15 cellular contexts compared by ENCODE assay signal in the genomic region with DNA sequence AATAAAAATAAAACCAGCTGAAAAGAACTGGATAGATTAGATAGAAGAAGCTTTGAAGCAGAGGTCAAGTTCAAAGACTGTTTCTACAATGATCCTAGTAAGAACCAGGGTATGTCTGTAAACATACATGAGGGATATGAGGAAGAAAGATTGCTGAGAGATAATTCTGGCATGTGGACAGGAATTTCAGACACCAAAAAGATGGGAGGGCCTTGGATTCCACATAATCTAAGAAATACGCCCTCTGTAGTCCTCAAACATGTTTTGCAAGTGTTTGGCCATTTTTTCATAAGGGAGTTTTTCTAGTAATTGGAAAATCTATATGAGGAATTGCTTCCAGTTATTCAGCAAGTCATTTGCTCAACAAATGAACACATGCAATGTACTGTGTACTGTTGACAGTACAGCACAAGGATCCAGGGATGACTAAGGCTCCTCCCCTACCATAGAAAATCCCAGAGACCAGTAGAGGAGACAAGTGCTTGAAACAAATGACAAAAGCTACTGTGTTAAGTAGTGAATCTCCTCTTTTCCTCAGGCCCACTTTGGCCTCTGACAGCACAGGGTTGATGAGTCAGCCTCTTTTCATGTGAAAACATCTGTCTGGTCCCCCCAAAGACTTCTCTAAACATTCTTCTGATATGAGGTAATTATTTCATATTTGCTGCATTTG.
DNase-seq lines count a peak whose midpoint lies in the region; ATAC-seq, FAIRE-seq and TF ChIP-seq lines count a peak whose summit lies in the region.
"Had no signal": no experiment of that assay in that cellular context is flagged by ENCODE, and none has a peak within 500 bp of the region (broad histone marks: within the 10 kb centered on the region; RNA-seq: fewer than 3 reads in every experiment).

No MANE protein-coding gene starts in this region.

- DNase-seq in AG08395 (ENCODE audit: low spot score) (peak; percentile 56), HTR-8/SVneo (ENCODE audit: insufficient read length, low spot score) (no peak), chondrocyte (ENCODE audit: low spot score) (no peak), kidney tubule cell (ENCODE audit: low spot score) (peak; percentile 52), NCI-H510A (lab: John Stamatoyannopoulos, UW) (no peak), NCI-H82 treated with DMSO at 0.1 percent for 48 hours (lab: John Stamatoyannopoulos, UW; ENCODE audit: unreplicated experiment) (no peak)
- DNase-seq in activated T-cell treated with anti-CD3 and anti-CD28 coated beads, Interleukin-2, amount 50 U/mL, for 4 hours: no peak
- DNase-seq: activated CD4-positive, CD25-positive, alpha-beta regulatory T cell treated with anti-CD3 and anti-CD28 coated beads, Interleukin-2, amount 50 U/mL, for 72 hours; activated T-cell treated with anti-CD3 and anti-CD28 coated beads, Interleukin-2, amount 50 U/mL, for 24 hours; C1 segment of cervical spinal cord; left cardiac atrium; SIG-M5; stimulated activated CD4-positive, alpha-beta T cell treated with anti-CD3 and anti-CD28 coated beads, Interleukin-2, amount 100 ng/mL, for 24 hours; stimulated activated naive CD4-positive, alpha-beta T cell treated with Interleukin-2 at 50 U/mL for 16 hours had no signal

- H3K27me3 Mint-ChIP-seq in chondrocyte (ENCODE audit: low read depth): no peaks in the 10 kb centered on the region
- peaks cover 2% of the 10 kb centered on the region for H3K27me3 Mint-ChIP-seq in activated T-cell treated with anti-CD3 and anti-CD28 coated beads, Interleukin-2, amount 50 U/mL, for 4 hours (ENCODE audit: low read depth)

- no peaks in the 10 kb centered on the region for H3K36me3 Mint-ChIP-seq in chondrocyte (ENCODE audit: low read depth)
- H3K36me3 Mint-ChIP-seq in activated T-cell treated with anti-CD3 and anti-CD28 coated beads, Interleukin-2, amount 50 U/mL, for 4 hours (ENCODE audit: insufficient read depth): no peaks in the 10 kb centered on the region

- no peak for ATAC-seq in activated T-cell treated with anti-CD3 and anti-CD28 coated beads, Interleukin-2, amount 50 U/mL, for 4 hours
- ATAC-seq in GM21529 (IDR thresholded peaks at IDR 0.05; ENCODE audit: unreplicated experiment): no peak

- H3K4me3 Mint-ChIP-seq in chondrocyte (ENCODE audit: unreplicated experiment): no peak overlapping the region
- no peak overlapping the region for H3K4me3 Mint-ChIP-seq in activated T-cell treated with anti-CD3 and anti-CD28 coated beads, Interleukin-2, amount 50 U/mL, for 4 hours
- H3K4me3 Mint-ChIP-seq: activated T-cell treated with anti-CD3 and anti-CD28 coated beads, Interleukin-2, amount 50 U/mL, for 24 hours had no signal

- no peaks in the 10 kb centered on the region for H3K9me3 Mint-ChIP-seq in chondrocyte (ENCODE audit: low read depth)
- H3K9me3 Mint-ChIP-seq in activated T-cell treated with anti-CD3 and anti-CD28 coated beads, Interleukin-2, amount 50 U/mL, for 4 hours: no peaks in the 10 kb centered on the region

- peak overlapping the region; percentile 8 for H3K27ac Mint-ChIP-seq in chondrocyte (ENCODE audit: unreplicated experiment)
- H3K27ac Mint-ChIP-seq: activated T-cell treated with anti-CD3 and anti-CD28 coated beads, Interleukin-2, amount 50 U/mL, for 24 hours had no signal

- FAIRE-seq in HTR-8/SVneo (lab: Jason Lieb, UNC): peak; percentile 13

- TF ChIP-seq CTCF in chondrocyte (IDR thresholded peaks at IDR 0.05): peak; percentile 71

- H3K4me1 Mint-ChIP-seq in chondrocyte (ENCODE audit: low read depth): peaks cover 31% of the 10 kb centered on the region
- no peaks in the 10 kb centered on the region for H3K4me1 Mint-ChIP-seq in activated T-cell treated with anti-CD3 and anti-CD28 coated beads, Interleukin-2, amount 50 U/mL, for 4 hours (ENCODE audit: low read depth)

Comparison
In these comparisons a context has a peak if more than half of its experiments do, and no peak if none do; other contexts are left out.
1. DNase-seq: peak in AG08395 (single experiment) and kidney tubule cell (single experiment); none in HTR-8/SVneo (single experiment), chondrocyte (single experiment), activated T-cell treated with anti-CD3 and anti-CD28 coated beads, Interleukin-2, amount 50 U/mL, for 4 hours (single experiment), NCI-H510A (single experiment) and NCI-H82 treated with DMSO at 0.1 percent for 48 hours (single experiment).